Comparison of ENCODE assay signal across 17 cellular contexts in genomic region chr11:21037836-21038235, GRCh38.
"Had no signal": no experiment of that assay in that cellular context is flagged by ENCODE, and none has a peak within 500 bp of the region (broad histone marks: within the 10 kb centered on the region; RNA-seq: fewer than 3 reads in every experiment).

No MANE protein-coding gene starts in this region.

- H3K36me3 ChIP-seq: transverse colon had no signal

- DNase-seq: activated B cell treated with CpG ODN at 0.5 μM for 24 hours; activated CD4-positive, alpha-beta T cell treated with anti-CD3 and anti-CD28 coated beads for 36 hours; activated CD4-positive, alpha-beta T cell treated with anti-CD3 and anti-CD28 coated beads, Interleukin-2, amount 50 U/mL, for 4 hours; activated CD8-positive, alpha-beta memory T cell treated with anti-CD3 and anti-CD28 coated beads for 24 hours; activated CD8-positive, alpha-beta memory T cell treated with anti-CD3 and anti-CD28 coated beads, Interleukin-2, amount 50 U/mL, for 4 hours; activated T-cell treated with anti-CD3 and anti-CD28 coated beads, Interleukin-2, amount 50 U/mL, for 24 hours; aorta; effector CD4-positive, alpha-beta T cell; foreskin keratinocyte; midbrain; natural killer cell; stimulated activated CD4-positive, alpha-beta T cell treated with anti-CD3 and anti-CD28 coated beads, Interleukin-2, amount 100 ng/mL, for 48 hours; stimulated activated CD8-positive, alpha-beta memory T cell treated with anti-CD3 and anti-CD28 coated beads, Interleukin-4, amount 100 ng/mL, for 48 hours; stimulated activated naive B cell treated with anti-CD40 and anti-IgM and Interleukin-4, amounts not matched to agents 10 μg/mL and 1 μg/mL and 100 μg/mL, for 72 hours; transverse colon had no signal

- H3K27ac ChIP-seq: foreskin keratinocyte, transverse colon had no signal

- H3K4me1 ChIP-seq: foreskin keratinocyte, transverse colon had no signal

- H3K4me3 ChIP-seq: transverse colon had no signal

- H3K27me3 ChIP-seq: foreskin keratinocyte, transverse colon had no signal

- ATAC-seq: activated CD4-positive, alpha-beta T cell treated with anti-CD3 and anti-CD28 coated beads for 36 hours; activated naive CD4-positive, alpha-beta T cell treated with anti-CD3 and anti-CD28 coated beads, Interleukin-2, amount 50 U/mL, for 72 hours; activated T-helper 17 cell treated with anti-CD3 and anti-CD28 coated beads, Interleukin-2, amount 50 U/mL, for 72 hours; foreskin keratinocyte; natural killer cell; stimulated activated naive B cell treated with anti-CD40 and anti-IgM and Interleukin-4, amounts not matched to agents 10 μg/mL and 1 μg/mL and 100 μg/mL, for 72 hours had no signal

- H3K9me3 ChIP-seq: transverse colon had no signal
